ENCODE assay signal across 18 cellular contexts in the genomic region with DNA sequence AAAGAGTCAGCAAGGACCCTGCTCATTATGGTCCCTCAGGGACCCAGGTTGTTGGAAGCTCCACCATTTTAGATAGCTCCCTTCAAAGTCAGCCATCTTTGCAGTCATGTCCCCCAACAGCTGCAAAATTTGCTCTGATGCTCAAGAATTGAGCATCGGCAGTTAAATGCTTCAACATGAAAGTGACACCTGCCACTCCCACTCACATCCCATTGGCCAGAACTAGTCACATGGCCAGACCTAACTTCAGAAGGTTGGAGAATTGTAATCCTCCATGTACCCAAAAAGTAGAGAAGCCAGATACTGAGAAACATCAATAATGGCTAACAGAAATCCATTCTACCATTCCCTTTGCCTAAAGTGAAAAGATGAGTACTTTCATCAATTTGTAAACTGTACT.
A peak's percentile ranks its signal among the peaks of the same experiment; 100 is the strongest.
DNase-seq lines count a peak whose midpoint lies in the region; ATAC-seq, FAIRE-seq and TF ChIP-seq lines count a peak whose summit lies in the region.
"Had no signal": no experiment of that assay in that cellular context is flagged by ENCODE, and none has a peak within 500 bp of the region (broad histone marks: within the 10 kb centered on the region; RNA-seq: fewer than 3 reads in every experiment).

No MANE protein-coding gene starts in this region.

- TF ChIP-seq CTCF in IMR-90 (conservative IDR thresholded peaks at IDR 0.05; ENCODE audit: low read depth, low read length) (no peak), WTC11 (IDR thresholded peaks at IDR 0.05) (no peak), GM10266 (IDR thresholded peaks at IDR 0.05; ENCODE audit: control insufficient read depth, insufficient read depth, low read depth, missing control alignments) (no peak)

- H3K4ac ChIP-seq in IMR-90 (ENCODE audit: low read depth, low read length): no peak overlapping the region
- H3K4ac ChIP-seq in neuronal stem cell (ENCODE audit: low read length): no peak overlapping the region

- no peak overlapping the region for H2BK15ac ChIP-seq in IMR-90 (ENCODE audit: low read depth, low read length)
- H2BK15ac ChIP-seq in neuronal stem cell (ENCODE audit: low read length): no peak overlapping the region

- H3K4me2 ChIP-seq in IMR-90 (ENCODE audit: low read depth, low read length) (no peak overlapping the region), Karpas-422 (ENCODE audit: low read depth, low read length, poor library complexity, severe bottlenecking) (no peak overlapping the region), neuronal stem cell (ENCODE audit: insufficient read depth, low read length, poor library complexity, severe bottlenecking) (no peak overlapping the region)
- H3K4me2 ChIP-seq: KMS-11 had no signal

- ATAC-seq in IMR-90 (ENCODE audit: low read depth) (no peak), WTC11 (no peak), GM21619 (IDR thresholded peaks at IDR 0.05; ENCODE audit: unreplicated experiment) (no peak)

- no peak overlapping the region for H3K4me3 Mint-ChIP-seq in WTC11
- H3K4me3 Mint-ChIP-seq: CD4-positive, alpha-beta T cell; IgD-negative memory B cell had no signal

- H2BK5ac ChIP-seq in IMR-90 (ENCODE audit: low read depth, low read length, poor library complexity, severe bottlenecking) (no peak overlapping the region), neuronal stem cell (ENCODE audit: low read length) (no peak overlapping the region)

- H3K79me1 ChIP-seq in IMR-90 (ENCODE audit: low read depth in 1 of 2, low read length in 2 of 2) (no peaks in the 10 kb centered on the region), neuronal stem cell (ENCODE audit: low read depth, low read length) (no peaks in the 10 kb centered on the region)

- no peak overlapping the region for H2AK9ac ChIP-seq in IMR-90 (replicated peaks; ENCODE audit: low read depth, low read length, poor library complexity)

- POLR2A ChIA-PET in IMR-90 (lab: Charles Lee; ENCODE audit: unreplicated experiment): no interaction called here
- POLR2A ChIA-PET in WTC11 (lab: Charles Lee): no interaction called here

- no peaks in the 10 kb centered on the region for H3K9me1 ChIP-seq in IMR-90 (ENCODE audit: insufficient read depth, low read length)

- H3K27ac Mint-ChIP-seq in WTC11: no peak overlapping the region
- H3K27ac Mint-ChIP-seq: CD4-positive, alpha-beta T cell; IgD-negative memory B cell had no signal

- H3K27me3 Mint-ChIP-seq in WTC11 (ENCODE audit: low read depth): no peaks in the 10 kb centered on the region

- no peak for TF ChIP-seq RAD21 in IMR-90 (IDR thresholded peaks at IDR 0.05; ENCODE audit: low read length)

- H4K91ac ChIP-seq in IMR-90 (ENCODE audit: insufficient read depth, low read depth, low read length): no peak overlapping the region
- no peak overlapping the region for H4K91ac ChIP-seq in neuronal stem cell (ENCODE audit: low read depth, low read length, poor library complexity)

- no peak overlapping the region for H2BK120ac ChIP-seq in IMR-90 (ENCODE audit: low read depth, low read length)
- no peak overlapping the region for H2BK120ac ChIP-seq in neuronal stem cell (ENCODE audit: low read depth, low read length)

- no peak overlapping the region for H3K4me3 ChIP-seq in IMR-90 (ENCODE audit: insufficient read depth, low read depth, low read length)
- no peak overlapping the region for H3K4me3 ChIP-seq in Karpas-422 (ENCODE audit: low read length)
- no peak overlapping the region for H3K4me3 ChIP-seq in neuronal stem cell (ENCODE audit: low read length in 2 of 2)
- H3K4me3 ChIP-seq: HAP-1 had no signal

- no peaks in the 10 kb centered on the region for H3K36me3 ChIP-seq in IMR-90 (ENCODE audit: control insufficient read depth, insufficient read depth, low read length)
- H3K36me3 ChIP-seq in Karpas-422 (ENCODE audit: insufficient read depth, low read length): no peaks in the 10 kb centered on the region
- no peaks in the 10 kb centered on the region for H3K36me3 ChIP-seq in neuronal stem cell (replicated peaks in 1 of 2; ENCODE audit: control insufficient read depth in 2 of 2, insufficient read depth in 2 of 2, low read length in 2 of 2)
- H3K36me3 ChIP-seq: HAP-1 had no signal

- no peak overlapping the region for H3K56ac ChIP-seq in IMR-90 (ENCODE audit: extremely low read depth, insufficient read depth, low read length)

- no TSS peak for BruUV-seq in IMR-90 (replicated peaks; lab: Mats Ljungman, UMichigan)

- peaks cover 33% of the 10 kb centered on the region for H3K4me1 Mint-ChIP-seq in WTC11
- H3K4me1 Mint-ChIP-seq: IgD-negative memory B cell had no signal

- intact Hi-C loops in IMR-90 (cut with micrococcal nuclease): no loop called here

- no peaks in the 10 kb centered on the region for H3K9me2 ChIP-seq in Karpas-422 (replicated peaks; ENCODE audit: insufficient read depth, low read length)

- in situ Hi-C loops in IMR-90 (cut with MboI; ENCODE audit: low sequenced_read_pairs): no loop called here

- CTCF ChIA-PET in IMR-90 (lab: Yijun Ruan, JAX) (no interaction called here), WTC11 (lab: Charles Lee) (interaction anchor here (0.6 to 1.2 kb wide), 2 partner anchors 63 to 105 kb away, joined by 6 to 10 read pairs; no protein-coding TSS in a partner anchor)

- no peak overlapping the region for H4K5ac ChIP-seq in IMR-90 (ENCODE audit: low read depth, low read length)

- H3K79me2 ChIP-seq in Karpas-422 (ENCODE audit: low read length): no peaks in the 10 kb centered on the region

- H3K9me3 Mint-ChIP-seq in WTC11: peaks cover 3% of the 10 kb centered on the region; the same call in 1 of the 2 replicates
- H3K9me3 Mint-ChIP-seq: CD4-positive, alpha-beta T cell had no signal

- WGBS in IMR-90 (ENCODE audit: extremely low coverage in 2 of 2, insufficient read length in 1 of 2), 2 experiments: no CpG with 5 or more reads among the region's 1 CpG
- no CpG with 5 or more reads among the region's 1 CpG for WGBS in neuronal stem cell (ENCODE audit: extremely low coverage in 2 of 2, insufficient read length in 2 of 2, insufficient replicate concordance in 1 of 2), 2 donors

- dilution Hi-C loops in IMR-90 (cut with HindIII; ENCODE audit: low sequenced_read_pairs, unreplicated experiment): no loop called here

- H3K27me3 ChIP-seq in IMR-90 (ENCODE audit: control insufficient read depth, insufficient read depth, low read length) (no peaks in the 10 kb centered on the region), Karpas-422 (ENCODE audit: low read length) (no peaks in the 10 kb centered on the region), neuronal stem cell (ENCODE audit: control insufficient read depth in 3 of 3, insufficient read depth in 3 of 3, low read depth in 1 of 3, low read length in 3 of 3) (no peaks in the 10 kb centered on the region)

- no peak for TF ChIP-seq POLR2A in IMR-90 (IDR thresholded peaks at IDR 0.05; ENCODE audit: low read depth, low read length)

- H3K27ac ChIP-seq in IMR-90 (ENCODE audit: insufficient read depth, low read length) (no peak overlapping the region), Karpas-422 (ENCODE audit: low read length) (no peak overlapping the region), neuronal stem cell (replicated peaks; ENCODE audit: low read length) (no peak overlapping the region)
- H3K27ac ChIP-seq: C4-2B, KMS-11 had no signal

- H4K20me1 ChIP-seq in IMR-90 (ENCODE audit: insufficient read depth, low read length): no peaks in the 10 kb centered on the region
- H4K20me1 ChIP-seq in Karpas-422 (ENCODE audit: insufficient read depth, low read depth, low read length): no peaks in the 10 kb centered on the region

- FAIRE-seq in RCC 7860 (lab: Jason Lieb, UNC): no peak
- FAIRE-seq: A204.1, D721Med had no signal

- DNase-seq in IMR-90: no peak
- peak; percentile 50 for DNase-seq in Karpas-422
- no peak for DNase-seq in WTC11 (ENCODE audit: low spot score)
- DNase-seq in neuronal stem cell (ENCODE audit: low spot score): no peak
- no peak for DNase-seq in RCC 7860 (ENCODE audit: low spot score)
- DNase-seq in GM10266 (ENCODE audit: extremely low spot score): no peak
- DNase-seq: AML-193; Caco-2; CD4-positive, alpha-beta T cell; DMS79; GDM1 had no signal

- H3K4me1 ChIP-seq in IMR-90 (ENCODE audit: control insufficient read depth, insufficient read depth, low read length): 0 out of 2 replicates have a peak, but pooled peaks cover 1% of the 10 kb centered on the region
- H3K4me1 ChIP-seq in Karpas-422 (ENCODE audit: low read length): no peaks in the 10 kb centered on the region
- peaks cover 9 to 16% of the 10 kb centered on the region in 2 donors for H3K4me1 ChIP-seq in neuronal stem cell (ENCODE audit: control insufficient read depth in 2 of 2, insufficient read depth in 1 of 2, low read depth in 1 of 2, low read length in 2 of 2)
- H3K4me1 ChIP-seq: Caco-2 had no signal

- H2BK12ac ChIP-seq in neuronal stem cell (ENCODE audit: low read length): no peak overlapping the region

- H3K18ac ChIP-seq in IMR-90 (ENCODE audit: low read depth, low read length) (no peak overlapping the region), neuronal stem cell (ENCODE audit: low read length) (no peak overlapping the region)

- no peak overlapping the region for H3K14ac ChIP-seq in IMR-90 (replicated peaks; ENCODE audit: low read depth, low read length)
- H3K14ac ChIP-seq in neuronal stem cell (ENCODE audit: low read length): no peak overlapping the region

- H2AFZ ChIP-seq in IMR-90 (replicated peaks; ENCODE audit: low read length, poor library complexity) (no peak overlapping the region), Karpas-422 (ENCODE audit: low read length) (peak overlapping the region; percentile 11; the same call in 1 of the 2 replicates), neuronal stem cell (ENCODE audit: low read length) (peak overlapping the region; percentile 16)

- H3K9ac ChIP-seq in IMR-90 (ENCODE audit: low read depth, low read length) (no peak overlapping the region), Karpas-422 (ENCODE audit: low read length) (no peak overlapping the region), neuronal stem cell (ENCODE audit: low read depth, low read length, poor library complexity) (no peak overlapping the region)
- H3K9ac ChIP-seq: KMS-11 had no signal

- no peak overlapping the region for H2BK20ac ChIP-seq in IMR-90 (ENCODE audit: low read depth, low read length)

- H2AK5ac ChIP-seq in IMR-90 (ENCODE audit: low read depth, low read length) (no peak overlapping the region), neuronal stem cell (ENCODE audit: low read depth, low read length) (no peak overlapping the region)

- H3K36me3 Mint-ChIP-seq in WTC11: no peaks in the 10 kb centered on the region
- H3K36me3 Mint-ChIP-seq: IgD-negative memory B cell had no signal

- H4K8ac ChIP-seq in IMR-90 (ENCODE audit: low read depth in 2 of 2, low read length in 2 of 2): no peak overlapping the region
- H4K8ac ChIP-seq in neuronal stem cell (ENCODE audit: low read depth, low read length): no peak overlapping the region

- H3K23ac ChIP-seq in IMR-90 (ENCODE audit: low read depth, low read length) (no peak overlapping the region), neuronal stem cell (ENCODE audit: low read depth, low read length, poor library complexity) (no peak overlapping the region)

- H3K9me3 ChIP-seq in IMR-90 (ENCODE audit: control insufficient read depth, insufficient read depth, low read length) (no peaks in the 10 kb centered on the region), Karpas-422 (ENCODE audit: low read length) (no peaks in the 10 kb centered on the region), neuronal stem cell (replicated peaks in 1 of 2; ENCODE audit: control insufficient read depth in 2 of 2, insufficient read depth in 1 of 2, low read depth in 1 of 2, low read length in 2 of 2) (no peaks in the 10 kb centered on the region)
- H3K9me3 ChIP-seq: Caco-2, HAP-1 had no signal
